ENCODE assay signal across 14 cellular contexts in the genomic region with DNA sequence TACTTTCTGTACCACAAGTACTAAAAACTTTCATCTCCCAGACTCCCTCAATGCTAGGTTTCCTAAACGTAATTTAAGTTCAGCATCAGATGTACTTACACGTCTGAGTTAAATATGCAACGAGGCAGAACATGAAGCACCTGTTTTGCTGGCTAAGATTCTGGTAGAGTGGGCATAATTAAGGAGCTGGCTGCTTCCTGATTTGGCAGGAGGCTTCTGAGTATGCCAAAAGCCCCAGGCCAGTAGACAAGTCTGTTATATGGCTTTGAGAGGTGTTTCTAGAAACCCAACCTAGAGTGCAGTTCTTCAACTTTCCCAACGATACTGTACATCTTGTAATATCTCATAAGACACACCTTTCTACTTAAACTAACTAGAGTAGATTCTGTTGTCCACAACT.
"Had no signal": no experiment of that assay in that cellular context is flagged by ENCODE, and none has a peak within 500 bp of the region (broad histone marks: within the 10 kb centered on the region; RNA-seq: fewer than 3 reads in every experiment).

No MANE protein-coding gene starts in this region.

- H3K4me1 ChIP-seq: lower lobe of right lung, neural progenitor cell, thyroid gland had no signal

- H3K27ac ChIP-seq: gastroesophageal sphincter, lower lobe of right lung, neural progenitor cell, ovary, thyroid gland had no signal

- H3K36me3 ChIP-seq: gastroesophageal sphincter, lower lobe of right lung, neural progenitor cell, ovary, thyroid gland had no signal

- DNase-seq: activated CD4-positive, alpha-beta T cell treated with anti-CD3 and anti-CD28 coated beads, Interleukin-2, amount 50 U/mL, for 4 hours; activated T-cell treated with anti-CD3 and anti-CD28 coated beads, Interleukin-2, amount 50 U/mL, for 1 hour; central memory CD4-positive, alpha-beta T cell; effector memory CD4-positive, alpha-beta T cell; kidney; lower lobe of right lung; midbrain; ovary; small intestine; thyroid gland had no signal

- H3K27me3 ChIP-seq: gastroesophageal sphincter, neural progenitor cell, ovary, thyroid gland had no signal

- FAIRE-seq: kidney, small intestine, urothelium cell line had no signal

- H3K9me3 ChIP-seq: gastroesophageal sphincter, lower lobe of right lung, ovary, thyroid gland had no signal

- H3K4me3 ChIP-seq: gastroesophageal sphincter, lower lobe of right lung, neural progenitor cell, ovary, thyroid gland had no signal

- ATAC-seq: activated CD4-positive, CD25-positive, alpha-beta regulatory T cell treated with anti-CD3 and anti-CD28 coated beads, Interleukin-2, amount 50 U/mL, for 24 hours; gastroesophageal sphincter; lower lobe of right lung had no signal
